7 cellular contexts compared by ENCODE assay signal in the genomic region with DNA sequence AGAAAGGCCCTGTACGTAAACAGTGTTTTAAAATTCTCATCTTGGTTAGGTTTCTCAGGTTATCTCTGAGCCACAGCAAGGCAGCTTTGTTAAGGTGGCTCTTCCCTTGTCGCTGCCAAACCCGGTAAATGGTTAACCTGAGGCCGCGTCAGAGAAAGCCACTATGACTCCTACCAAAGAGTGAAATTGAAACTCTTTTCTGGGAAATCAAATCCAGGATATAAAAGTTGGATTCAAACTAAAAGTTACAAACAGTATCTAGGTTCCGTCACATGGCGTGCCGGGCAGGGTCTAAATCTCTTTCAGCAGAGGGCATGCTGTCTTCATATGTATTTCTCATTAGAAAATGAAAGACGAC. TPM values are rescaled to one million over a fixed set of nuclear protein-coding genes. Genes with fewer than 3 reads are reported as not detected.
A peak's percentile ranks its signal among the peaks of the same experiment; 100 is the strongest.
DNase-seq lines count a peak whose midpoint lies in the region; ATAC-seq and TF ChIP-seq lines count a peak whose summit lies in the region.

No MANE protein-coding gene starts in this region.

- peak overlapping the region; percentile 86 for H3K27ac ChIP-seq in fibroblast of lung (ENCODE audit: insufficient read depth, low read length)
- peak overlapping the region; percentile 91 to 96 (median 95) for H3K27ac ChIP-seq in tibial nerve

- no peaks in the 10 kb centered on the region for H3K27me3 ChIP-seq in MG63
- H3K27me3 ChIP-seq in fibroblast of lung (ENCODE audit: control insufficient read depth, insufficient read depth, low read length) = no peaks in the 10 kb centered on the region
- no peaks in the 10 kb centered on the region for H3K27me3 ChIP-seq in tibial nerve

- peak overlapping the region; percentile 95 for H3K4me3 Mint-ChIP-seq in neural crest cell

- peak; percentile 10 for DNase-seq in HCEC 1CT
- DNase-seq in MG63 = peak; percentile 19
- peak; percentile 51 for DNase-seq in activated CD8-positive, alpha-beta memory T cell treated with anti-CD3 and anti-CD28 coated beads, Interleukin-2, amount 50 U/mL, for 4 hours
- peak; percentile 59 to 62 for DNase-seq in fibroblast of lung (ENCODE audit: low read depth in 2 of 2)
- DNase-seq in neural crest cell (ENCODE audit: low read depth, low spot score) = no peak
- DNase-seq in tibial nerve (ENCODE audit: low spot score in 2 of 2) = peak in 1 of 2 donors; percentile 15

- H3K4me3 ChIP-seq in MG63 (peak overlapping the region; percentile 85), fibroblast of lung (replicated peaks in 1 of 4; ENCODE audit: control extremely low read depth in 1 of 4, insufficient read depth in 1 of 4, low read depth in 3 of 4, low read length in 4 of 4) (peak overlapping the region; percentile 77 to 94 (median 86)), tibial nerve (peak overlapping the region; percentile 80 to 95 (median 82))

- H3K9ac ChIP-seq in fibroblast of lung (ENCODE audit: insufficient read depth, low read length) = peak overlapping the region; percentile 80

- H3K36me3 Mint-ChIP-seq in neural crest cell (ENCODE audit: low read depth) = peaks cover 13% of the 10 kb centered on the region

- no peaks in the 10 kb centered on the region for H4K20me1 ChIP-seq in fibroblast of lung (ENCODE audit: control insufficient read depth, extremely low read depth, insufficient read depth, low read length)

- no peaks in the 10 kb centered on the region for H3K9me3 ChIP-seq in MG63
- no peaks in the 10 kb centered on the region for H3K9me3 ChIP-seq in fibroblast of lung (ENCODE audit: control insufficient read depth, insufficient read depth, low read depth, low read length)
- H3K9me3 ChIP-seq in tibial nerve = no peaks in the 10 kb centered on the region

- H3K4me1 ChIP-seq in fibroblast of lung (ENCODE audit: control insufficient read depth, extremely low read depth, insufficient read depth, low read length) (peaks cover 4% of the 10 kb centered on the region), tibial nerve (peaks cover 0 to 33% (median 15%) of the 10 kb centered on the region in 4 donors)

- peak overlapping the region; percentile 81 for H2AFZ ChIP-seq in fibroblast of lung (ENCODE audit: low read length)

- peak overlapping the region; percentile 96 for H3K27ac Mint-ChIP-seq in neural crest cell (ENCODE audit: unreplicated experiment)

- WGBS in tibial nerve, 2 donors = 0% methylated on average over 9 of the region's 9 CpGs

- no peaks in the 10 kb centered on the region for H3K36me3 ChIP-seq in MG63
- H3K36me3 ChIP-seq in fibroblast of lung (ENCODE audit: control insufficient read depth, insufficient read depth, low read length) = no peaks in the 10 kb centered on the region
- no peaks in the 10 kb centered on the region for H3K36me3 ChIP-seq in tibial nerve

- ATAC-seq in GM18502 (IDR thresholded peaks at IDR 0.05; ENCODE audit: poor library complexity, unreplicated experiment) = peak; percentile 51

- peaks cover 4% of the 10 kb centered on the region for H3K9me3 Mint-ChIP-seq in neural crest cell

- H3K79me2 ChIP-seq in fibroblast of lung (ENCODE audit: control insufficient read depth, insufficient read depth, low read length) = peaks cover 6% of the 10 kb centered on the region

- H3K4me1 Mint-ChIP-seq in neural crest cell = peaks cover 28% of the 10 kb centered on the region

- TF ChIP-seq CTCF in fibroblast of lung (conservative IDR thresholded peaks at IDR 0.05 in 1 of 2, IDR thresholded peaks at IDR 0.05 in 1 of 2; ENCODE audit: low read depth in 1 of 2, low read length in 2 of 2) (no peak), neural crest cell (conservative IDR thresholded peaks at IDR 0.05) (no peak), tibial nerve (IDR thresholded peaks at IDR 0.05) (no peak)

- no peak for TF ChIP-seq POLR2A in tibial nerve (IDR thresholded peaks at IDR 0.05)

- H3K4me2 ChIP-seq in fibroblast of lung (ENCODE audit: extremely low read depth, insufficient read depth, low read length) = peak overlapping the region; percentile 81

- TF ChIP-seq EP300 in tibial nerve (IDR thresholded peaks at IDR 0.05) = no peak

- H3K27me3 Mint-ChIP-seq in neural crest cell (ENCODE audit: low read depth) = peaks cover under 1% of the 10 kb centered on the region

RNA-seq across cellular contexts. Expression of gene MMAA, which starts 0.4 kb away (rescaled TPM):
- 0.53 and 10.0 TPM in 2 replicates for total RNA-seq in MG63 (2014; rRNA removed; shearing (Covaris generic); ENCODE audit: low replicate concordance)
- 2.3 and 2.8 TPM in 2 replicates for total RNA-seq in fibroblast of lung
- polyA plus RNA-seq in fibroblast of lung = 3.6 and 5.4 TPM in 2 replicates
- polyA plus RNA-seq in fibroblast of lung (2012) = 4.8 and 5.9 TPM in 2 replicates
- not detected in 2 replicates for polyA minus RNA-seq in fibroblast of lung (ENCODE audit: low replicate concordance)
- total RNA-seq in neural crest cell = 4.9 and 5.8 TPM in 2 replicates
- 1 to 10 TPM; 2.2 to 3.8 (median 2.8) TPM for total RNA-seq in tibial nerve
